In the genomic region with DNA sequence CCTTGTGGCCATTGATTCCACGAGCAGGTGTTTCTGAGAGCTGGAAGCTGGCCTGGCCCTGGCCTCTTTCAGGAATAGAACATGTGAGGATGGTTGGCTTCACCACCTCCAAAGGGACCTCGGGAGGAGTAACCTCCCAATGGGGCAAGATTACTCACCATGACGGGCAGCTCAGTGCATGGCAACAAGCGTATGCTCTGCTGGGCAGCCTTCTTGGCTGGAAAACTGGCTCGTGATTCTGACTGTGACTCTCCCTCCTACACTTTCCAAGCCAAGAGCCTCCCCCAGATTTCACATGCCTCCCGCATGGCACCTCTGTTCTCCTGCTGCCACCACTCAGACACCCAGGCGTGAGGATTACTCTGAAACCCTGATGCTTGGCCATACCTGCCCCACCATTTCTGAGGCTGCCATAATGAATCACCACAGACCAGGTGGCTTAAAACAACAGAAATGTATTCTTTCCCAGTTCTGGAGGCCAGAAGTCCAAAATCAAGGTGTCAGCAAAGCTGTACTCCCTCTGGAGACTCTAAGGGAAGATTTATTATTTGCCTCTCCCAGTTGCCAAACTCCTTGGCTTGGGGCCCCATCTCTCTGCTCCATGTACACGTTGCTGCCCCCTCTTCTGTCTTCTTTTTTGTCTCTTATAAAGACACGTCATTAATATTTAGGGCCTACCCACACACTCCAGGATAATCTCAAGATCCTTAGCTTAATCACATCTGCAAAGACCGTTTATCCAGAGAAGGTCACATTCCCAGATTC, we compare ENCODE assay signal across 9 cellular contexts.
A peak's percentile ranks its signal among the peaks of the same experiment; 100 is the strongest.
DNase-seq lines count a peak whose midpoint lies in the region; ATAC-seq and TF ChIP-seq lines count a peak whose summit lies in the region.
"Had no signal": no experiment of that assay in that cellular context is flagged by ENCODE, and none has a peak within 500 bp of the region (broad histone marks: within the 10 kb centered on the region; RNA-seq: fewer than 3 reads in every experiment).

No MANE protein-coding gene starts in this region.

- DNase-seq in NCI-H446 (lab: John Stamatoyannopoulos, UW) (peak; percentile 50 to 87), endodermal cell (peak; percentile 44), osteoblast (ENCODE audit: insufficient read length, low spot score, missing footprints) (peak; percentile 84), NAMALWA (ENCODE audit: low spot score) (no peak), NCI-H1436 (lab: John Stamatoyannopoulos, UW) (no peak), OCI-M1 (lab: John Stamatoyannopoulos, UW) (no peak)

- peaks cover 2% of the 10 kb centered on the region for H3K36me3 Mint-ChIP-seq in endodermal cell (ENCODE audit: low read depth)

- H4K20me1 ChIP-seq in BLaER1 treated with 17β-estradiol and CSF1 and Interleukin-3, amounts not matched to agents 10 nM and 100 nM = peaks cover 0 to 83% (median 0%) of the 10 kb centered on the region in 11 experiments; a peak in 6 of 22 replicates
- H4K20me1 ChIP-seq in osteoblast (ENCODE audit: insufficient read depth, low read length) = peaks cover 5% of the 10 kb centered on the region

- 90 to 96% methylated on average over 6 to 10 of the region's 10 CpGs for WGBS in endodermal cell (ENCODE audit: insufficient coverage in 1 of 2, insufficient read length in 1 of 2), 2 experiments

- peak overlapping the region; percentile 72 to 84 (median 81) for H3K9ac ChIP-seq in BLaER1 treated with 17β-estradiol and CSF1 and Interleukin-3, amounts not matched to agents 10 nM and 100 nM
- H3K9ac ChIP-seq in endodermal cell (ENCODE audit: extremely low read depth, low read length, poor library complexity, severe bottlenecking) = no peak overlapping the region

- peak overlapping the region; percentile 60 for H3K27ac Mint-ChIP-seq in endodermal cell

- H2AFZ ChIP-seq in osteoblast (ENCODE audit: low read length) = no peak overlapping the region
- H2AFZ ChIP-seq: hepatocyte had no signal

- peak overlapping the region; percentile 81 to 96 (median 88) for H3K4me2 ChIP-seq in BLaER1 treated with 17β-estradiol and CSF1 and Interleukin-3, amounts not matched to agents 10 nM and 100 nM
- peak overlapping the region; percentile 72 for H3K4me2 ChIP-seq in osteoblast (ENCODE audit: insufficient read depth, low read length)

- no peaks in the 10 kb centered on the region for H3K27me3 Mint-ChIP-seq in endodermal cell (ENCODE audit: insufficient read depth)

- no peak overlapping the region for H3K4me3 ChIP-seq in BLaER1 treated with 17β-estradiol and CSF1 and Interleukin-3, amounts not matched to agents 10 nM and 100 nM
- H3K4me3 ChIP-seq in endodermal cell (ENCODE audit: low read length) (no peak overlapping the region), osteoblast (ENCODE audit: insufficient read depth, low read length) (peak overlapping the region; percentile 29)
- H3K4me3 ChIP-seq: hepatocyte had no signal

- no peaks in the 10 kb centered on the region for H3K9me3 ChIP-seq in BLaER1 treated with 17β-estradiol and CSF1 and Interleukin-3, amounts not matched to agents 10 nM and 100 nM (replicated peaks in 1 of 11)
- H3K9me3 ChIP-seq in endodermal cell (ENCODE audit: control insufficient read depth, low read length) = no peaks in the 10 kb centered on the region
- no peaks in the 10 kb centered on the region for H3K9me3 ChIP-seq in osteoblast (ENCODE audit: low read depth, low read length)

- no peak for ATAC-seq in GM18909 (IDR thresholded peaks at IDR 0.05; ENCODE audit: poor library complexity, unreplicated experiment)

- H3K4me3 Mint-ChIP-seq in endodermal cell = no peak overlapping the region

- peaks cover 8% of the 10 kb centered on the region for H3K79me2 ChIP-seq in osteoblast (ENCODE audit: insufficient read depth, low read length)
- H3K79me2 ChIP-seq: hepatocyte had no signal

- H3K27me3 ChIP-seq in BLaER1 treated with 17β-estradiol and CSF1 and Interleukin-3, amounts not matched to agents 10 nM and 100 nM = no peaks in the 10 kb centered on the region
- H3K27me3 ChIP-seq in endodermal cell (ENCODE audit: control insufficient read depth, insufficient read depth, low read length, poor library complexity, severe bottlenecking) (no peaks in the 10 kb centered on the region), osteoblast (ENCODE audit: insufficient read depth, low read length) (no peaks in the 10 kb centered on the region)
- H3K27me3 ChIP-seq: hepatocyte had no signal

- H3K9me3 Mint-ChIP-seq in endodermal cell = no peaks in the 10 kb centered on the region

- peak overlapping the region; percentile 84 to 98 (median 95) for H3K27ac ChIP-seq in BLaER1 treated with 17β-estradiol and CSF1 and Interleukin-3, amounts not matched to agents 10 nM and 100 nM
- H3K27ac ChIP-seq in endodermal cell (ENCODE audit: low read depth, low read length) (no peak overlapping the region), osteoblast (ENCODE audit: low read depth, low read length) (peak overlapping the region; percentile 75)
- H3K27ac ChIP-seq: hepatocyte had no signal

- peaks cover 79 to 100% (median 92%) of the 10 kb centered on the region in 10 experiments for H3K4me1 ChIP-seq in BLaER1 treated with 17β-estradiol and CSF1 and Interleukin-3, amounts not matched to agents 10 nM and 100 nM
- peaks cover 20% of the 10 kb centered on the region for H3K4me1 ChIP-seq in endodermal cell (ENCODE audit: control insufficient read depth, insufficient read depth, low read length)
- H3K4me1 ChIP-seq in osteoblast (ENCODE audit: insufficient read depth, low read length) = peaks cover 32% of the 10 kb centered on the region

- TF ChIP-seq CTCF in endodermal cell (conservative IDR thresholded peaks at IDR 0.05) = no peak
- no peak for TF ChIP-seq CTCF in osteoblast (IDR thresholded peaks at IDR 0.05; ENCODE audit: extremely low read depth, low read depth, low read length)

- peaks cover 0 to 20% (median under 1%) of the 10 kb centered on the region in 11 experiments; a peak in 7 of 22 replicates for H3K36me3 ChIP-seq in BLaER1 treated with 17β-estradiol and CSF1 and Interleukin-3, amounts not matched to agents 10 nM and 100 nM
- H3K36me3 ChIP-seq in endodermal cell (ENCODE audit: control insufficient read depth, insufficient read depth, low read length) (no peaks in the 10 kb centered on the region), osteoblast (ENCODE audit: insufficient read depth, low read length) (no peaks in the 10 kb centered on the region)

- H3K4me1 Mint-ChIP-seq in endodermal cell = peaks cover 43% of the 10 kb centered on the region

Comparison
In these comparisons a context has a peak if more than half of its experiments do, and no peak if none do; other contexts are left out.
1. DNase-seq: peak in NCI-H446 (2 of 2), endodermal cell (single experiment) and osteoblast (single experiment); none in NAMALWA (single experiment), NCI-H1436 (single experiment) and OCI-M1 (single experiment).